ENCODE assay signal across 22 cellular contexts in the genomic region with DNA sequence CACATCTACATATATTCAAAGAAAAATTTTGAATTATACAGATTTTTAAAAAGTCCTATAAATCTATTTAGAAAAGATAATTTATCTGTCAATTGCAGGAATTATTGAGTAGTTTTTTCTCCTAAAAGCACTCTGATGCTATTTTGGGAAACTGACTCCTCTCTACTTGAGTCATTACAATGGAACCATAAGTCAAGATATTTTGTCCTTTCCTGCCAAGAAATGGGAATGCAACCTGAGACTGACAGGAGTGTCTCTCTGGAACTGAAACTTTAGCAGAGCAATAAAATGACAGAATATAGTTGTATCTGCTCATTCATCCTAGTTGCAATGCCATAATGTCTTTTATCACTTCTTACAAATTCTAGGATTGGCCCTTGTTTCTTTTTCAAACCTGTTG. TPM values are rescaled to one million over a fixed set of nuclear protein-coding genes. Genes with fewer than 3 reads are reported as not detected.
"Had no signal": no experiment of that assay in that cellular context is flagged by ENCODE, and none has a peak within 500 bp of the region (broad histone marks: within the 10 kb centered on the region; RNA-seq: fewer than 3 reads in every experiment).

No MANE protein-coding gene starts in this region.

- H3K79me2 ChIP-seq: parathyroid adenoma had no signal

- DNase-seq: activated B cell treated with CpG ODN at 0.5 μM for 24 hours; activated CD4-positive, alpha-beta T cell treated with anti-CD3 and anti-CD28 coated beads, Interleukin-2, amount 10 ng/mL, durations not matched to agents 24 days and 14 days; activated CD8-positive, alpha-beta memory T cell treated with anti-CD3 and anti-CD28 coated beads, Interleukin-2, amount 50 U/mL, for 4 hours; activated CD8-positive, alpha-beta T cell treated with anti-CD3 and anti-CD28 coated beads, Interleukin-2, amount 10 ng/mL, durations not matched to agents 7 days and 5 days; activated effector memory CD4-positive, alpha-beta T cell treated with anti-CD3 and anti-CD28 coated beads, Interleukin-2, amount 50 U/mL, for 16 hours; activated T-cell treated with anti-CD3 and anti-CD28 coated beads, Interleukin-2, amount 50 U/mL, for 48 hours; body of pancreas; central memory CD4-positive, alpha-beta T cell; cortex of kidney; effector memory CD4-positive, alpha-beta T cell; hippocampal formation; kidney; left ventricle myocardium inferior; natural killer cell; sigmoid colon; stimulated activated CD4-positive, alpha-beta T cell treated with anti-CD3 and anti-CD28 coated beads, Interleukin-12 subunit alpha, Interleukin-12 subunit beta, amount 100 ng/mL, for 4 hours; stimulated activated CD4-positive, alpha-beta T cell treated with anti-CD3 and anti-CD28 coated beads, Interleukin-2, amount 100 ng/mL, for 24 hours had no signal

- H3K27ac ChIP-seq: body of pancreas, left ventricle myocardium inferior, neutrophil, parathyroid adenoma, sigmoid colon had no signal

- ATAC-seq: activated CD8-positive, alpha-beta T cell treated with anti-CD3 and anti-CD28 coated beads, Interleukin-2, amount 10 ng/mL, durations not matched to agents 7 days and 5 days; body of pancreas; natural killer cell had no signal

- H3K36me3 ChIP-seq: left ventricle myocardium inferior, neutrophil, sigmoid colon had no signal

- H3K4me3 ChIP-seq: body of pancreas, left ventricle myocardium inferior, sigmoid colon had no signal

- H2AFZ ChIP-seq: parathyroid adenoma had no signal

- H3K9ac ChIP-seq: parathyroid adenoma had no signal

- H3K9me3 ChIP-seq: body of pancreas, left ventricle myocardium inferior, neutrophil, sigmoid colon had no signal

- FAIRE-seq: kidney, TTC549 had no signal

- H3K27me3 ChIP-seq: body of pancreas, sigmoid colon had no signal

- H3K4me1 ChIP-seq: body of pancreas, left ventricle myocardium inferior, parathyroid adenoma, sigmoid colon had no signal

RNA-seq across cellular contexts. Expression of a gene that starts 48.6 kb away (rescaled TPM):
- total RNA-seq: activated B cell treated with CpG ODN at 0.5 μM for 24 hours; activated CD4-positive, alpha-beta T cell treated with anti-CD3 and anti-CD28 coated beads, Interleukin-2, amount 10 ng/mL, durations not matched to agents 24 days and 14 days; activated CD8-positive, alpha-beta T cell treated with anti-CD3 and anti-CD28 coated beads, Interleukin-2, amount 10 ng/mL, durations not matched to agents 7 days and 5 days; body of pancreas; kidney; left ventricle myocardium inferior; natural killer cell; T-helper 2 cell treated with Interferon-gamma antibody and Interleukin-4, amounts not matched to agents 100 ng/mL and 5 ng/mL, for 36 hours; urinary bladder had no signal
